ENCODE assay signal across 19 cellular contexts in genomic region chr1:167681024-167681423, GRCh38. TPM values are rescaled to one million over a fixed set of nuclear protein-coding genes. Genes with fewer than 3 reads are reported as not detected.
DNase-seq lines count a peak whose midpoint lies in the region; ATAC-seq, FAIRE-seq and TF ChIP-seq lines count a peak whose summit lies in the region.
"Had no signal": no experiment of that assay in that cellular context is flagged by ENCODE, and none has a peak within 500 bp of the region (broad histone marks: within the 10 kb centered on the region; RNA-seq: fewer than 3 reads in every experiment).

No MANE protein-coding gene starts in this region.

- peak; percentile 16 for FAIRE-seq in GM12891 (lab: Jason Lieb, UNC)
- FAIRE-seq: endometrium, GM19239, HTR-8/SVneo had no signal

- H3K27ac Mint-ChIP-seq in stimulated activated naive CD8-positive, alpha-beta T cell treated with anti-CD3 and anti-CD28 coated beads, Interleukin-15, amount 100 ng/mL, for 72 hours = peak overlapping the region; percentile 38 to 75

- H3K9me3 ChIP-seq in breast epithelium (no peaks in the 10 kb centered on the region), mammary epithelial cell (replicated peaks; ENCODE audit: insufficient read depth, low read length) (no peaks in the 10 kb centered on the region)
- H3K9me3 ChIP-seq: prostate gland had no signal

- dilution Hi-C loops in mammary epithelial cell (cut with HindIII; ENCODE audit: low sequenced_read_pairs) = loop anchor here (5.0 kb wide), 1 partner anchor 74 kb away; no protein-coding TSS in a partner anchor

- H3K4me2 ChIP-seq in mammary epithelial cell (ENCODE audit: insufficient read depth, low read depth, low read length) = no peak overlapping the region
- H3K4me2 ChIP-seq: PC-9 had no signal

- 64% methylated on average over 3 of the region's 3 CpGs for WGBS in mammary epithelial cell (ENCODE audit: low coverage, missing lambda C conversion rate)

- no peak overlapping the region for H3K4me3 Mint-ChIP-seq in stimulated activated naive CD8-positive, alpha-beta T cell treated with anti-CD3 and anti-CD28 coated beads, Interleukin-15, amount 100 ng/mL, for 72 hours
- H3K4me3 Mint-ChIP-seq: naive thymus-derived CD8-positive, alpha-beta T cell had no signal

- H3K4me3 ChIP-seq in breast epithelium (no peak overlapping the region), mammary epithelial cell (replicated peaks in 1 of 3; ENCODE audit: insufficient read depth in 1 of 3, low read depth in 2 of 3, low read length in 3 of 3) (no peak overlapping the region), dorsolateral prefrontal cortex (no peak overlapping the region)
- H3K4me3 ChIP-seq: PC-9, prostate gland had no signal

- TF ChIP-seq CTCF in breast epithelium (IDR thresholded peaks at IDR 0.05) (no peak), mammary epithelial cell (conservative IDR thresholded peaks at IDR 0.05 in 1 of 2, IDR thresholded peaks at IDR 0.05 in 1 of 2; ENCODE audit: extremely low read depth in 1 of 2, insufficient read depth in 1 of 2, low read depth in 1 of 2, low read length in 2 of 2) (no peak), dorsolateral prefrontal cortex (IDR thresholded peaks at IDR 0.05 in 54 of 56, conservative IDR thresholded peaks at IDR 0.05 in 2 of 56; ENCODE audit: low read depth in 1 of 56, partially characterized antibody in 56 of 56) (no peak)

- peaks cover 12% of the 10 kb centered on the region for H3K4me1 Mint-ChIP-seq in stimulated activated naive CD8-positive, alpha-beta T cell treated with anti-CD3 and anti-CD28 coated beads, Interleukin-15, amount 100 ng/mL, for 72 hours

- peak overlapping the region; percentile 50 to 74 for H3K27ac ChIP-seq in breast epithelium
- H3K27ac ChIP-seq in mammary epithelial cell (ENCODE audit: insufficient read depth, low read depth, low read length) = no peak overlapping the region
- peak overlapping the region in 31 of 59 donors; percentile 3 to 57 (median 28) for H3K27ac ChIP-seq in dorsolateral prefrontal cortex
- H3K27ac ChIP-seq: PC-9, prostate gland had no signal

- no peaks in the 10 kb centered on the region for H3K27me3 ChIP-seq in breast epithelium
- no peaks in the 10 kb centered on the region for H3K27me3 ChIP-seq in mammary epithelial cell (ENCODE audit: insufficient read depth, low read length)
- no peaks in the 10 kb centered on the region for H3K27me3 ChIP-seq in dorsolateral prefrontal cortex

- BruUV-seq in mammary epithelial cell (replicated peaks; lab: Mats Ljungman, UMichigan) = no TSS peak

- no peaks in the 10 kb centered on the region for H3K79me2 ChIP-seq in mammary epithelial cell (ENCODE audit: insufficient read depth, low read length)

- no peak overlapping the region for H3K9ac ChIP-seq in mammary epithelial cell (ENCODE audit: insufficient read depth, low read length)

- DNase-seq in breast epithelium (ENCODE audit: low spot score in 2 of 2) (no peak), mammary epithelial cell (no peak), GM12891 (ENCODE audit: insufficient read length, low spot score) (no peak), dorsolateral prefrontal cortex (no peak), NCI-H2196 (lab: John Stamatoyannopoulos, UW; ENCODE audit: unreplicated experiment) (no peak), DMS153 (lab: John Stamatoyannopoulos, UW) (no peak)
- no peak for DNase-seq in stimulated activated naive CD8-positive, alpha-beta T cell treated with anti-CD3 and anti-CD28 coated beads, Interleukin-15, amount 100 ng/mL, for 72 hours
- DNase-seq in activated effector memory CD4-positive, alpha-beta T cell treated with anti-CD3 and anti-CD28 coated beads, Interleukin-2, amount 50 U/mL, for 16 hours = no peak
- DNase-seq: activated CD4-positive, alpha-beta T cell treated with anti-CD3 and anti-CD28 coated beads for 48 hours; activated T-cell treated with anti-CD3 and anti-CD28 coated beads, Interleukin-2, amount 50 U/mL, for 1 hour; amygdala; HCEC 1CT; naive thymus-derived CD8-positive, alpha-beta T cell; NCI-H510A had no signal

- H3K27me3 Mint-ChIP-seq in stimulated activated naive CD8-positive, alpha-beta T cell treated with anti-CD3 and anti-CD28 coated beads, Interleukin-15, amount 100 ng/mL, for 72 hours = no peaks in the 10 kb centered on the region
- H3K27me3 Mint-ChIP-seq: naive thymus-derived CD8-positive, alpha-beta T cell had no signal

- H3K4me1 ChIP-seq in breast epithelium (no peaks in the 10 kb centered on the region), mammary epithelial cell (ENCODE audit: insufficient read depth, low read length) (peaks cover 20% of the 10 kb centered on the region)

- no peaks in the 10 kb centered on the region for H4K20me1 ChIP-seq in mammary epithelial cell (ENCODE audit: insufficient read depth, low read length)

- in situ Hi-C loops in mammary epithelial cell (cut with MboI; ENCODE audit: low sequenced_read_pairs in 2 of 2) = loop anchor here in 1 of 2 donors (25.0 kb wide), 3 partner anchors 119 to 419 kb away; partner anchors contain the start of gene CREG1

- intact Hi-C loops in breast epithelium (cut with DNase I; ENCODE audit: low total_unique reads) = no loop called here
- intact Hi-C loops in mammary epithelial cell (cut with micrococcal nuclease) = no loop called here
- intact Hi-C loops in dorsolateral prefrontal cortex (cut with DNase I) = loop anchor here in 1 of 2 donors (10.0 kb wide), 1 partner anchor 616 kb away; no protein-coding TSS in a partner anchor

- ATAC-seq in stimulated activated naive CD8-positive, alpha-beta T cell treated with anti-CD3 and anti-CD28 coated beads, Interleukin-15, amount 100 ng/mL, for 72 hours = no peak
- ATAC-seq: naive thymus-derived CD8-positive, alpha-beta T cell had no signal

- no peaks in the 10 kb centered on the region for H3K9me3 Mint-ChIP-seq in stimulated activated naive CD8-positive, alpha-beta T cell treated with anti-CD3 and anti-CD28 coated beads, Interleukin-15, amount 100 ng/mL, for 72 hours
- H3K9me3 Mint-ChIP-seq: naive thymus-derived CD8-positive, alpha-beta T cell had no signal

- H2AFZ ChIP-seq in mammary epithelial cell (ENCODE audit: low read depth, low read length) = no peak overlapping the region
- H2AFZ ChIP-seq: PC-9 had no signal

- CTCF ChIA-PET in mammary epithelial cell (lab: Charles Lee; ENCODE audit: low non-redundant PET) = no interaction called here

- no peaks in the 10 kb centered on the region for H3K36me3 ChIP-seq in breast epithelium
- no peaks in the 10 kb centered on the region for H3K36me3 ChIP-seq in mammary epithelial cell (ENCODE audit: insufficient read depth, low read length)
- H3K36me3 ChIP-seq: prostate gland had no signal

- TF ChIP-seq POLR2A in breast epithelium (IDR thresholded peaks at IDR 0.05) (no peak), GM12891 (IDR thresholded peaks at IDR 0.05; ENCODE audit: low read depth, low read length) (no peak)

TF ChIP-seq in GM12891, 5 proteins besides CTCF, POLR2A, EP300 and RAD21:
- TF ChIP-seq POLR2AphosphoS5 (IDR thresholded peaks at IDR 0.05; ENCODE audit: low read depth, low read length) (no peak), TAF1 (IDR thresholded peaks at IDR 0.05; ENCODE audit: low read depth, low read length) (no peak), SPI1 (IDR thresholded peaks at IDR 0.05; ENCODE audit: low read depth, low read length) (no peak), PAX5 (IDR thresholded peaks at IDR 0.05; ENCODE audit: insufficient read depth, low read length, severe bottlenecking) (no peak), POU2F2 (IDR thresholded peaks at IDR 0.05; ENCODE audit: low read depth, low read length) (no peak)

RNA-seq across cellular contexts. Expression of gene MPZL1, which starts 40.8 kb away (rescaled TPM):
- total RNA-seq in breast epithelium (10 to 100 TPM; 43.5 to 86.8 (median 86.2) TPM), mammary epithelial cell (100 to 1,000 TPM; 148 to 227 TPM), dorsolateral prefrontal cortex (10 to 100 TPM; 23.8 to 52.3 (median 34.9) TPM)
- 107 TPM for polyA plus RNA-seq in mammary epithelial cell
- polyA minus RNA-seq in mammary epithelial cell = 148 TPM
- polyA plus RNA-seq in GM12891 (2012; ENCODE audit: low read depth, missing spikeins) = 15.6 TPM

RNA-seq across cellular contexts. Expression of gene RCSD1, which starts 51.0 kb away (rescaled TPM):
- total RNA-seq in breast epithelium = 10 to 100 TPM; 11.5 to 29.0 (median 12.0) TPM
- 1 to 10 TPM in 1 of 2 donors, under 1 TPM in 1; 0.82 to 4.0 TPM for total RNA-seq in mammary epithelial cell
- polyA plus RNA-seq in mammary epithelial cell = 3.1 TPM
- polyA minus RNA-seq in mammary epithelial cell = not detected
- 60.0 TPM for polyA plus RNA-seq in GM12891 (2012; ENCODE audit: low read depth, missing spikeins)
- total RNA-seq in dorsolateral prefrontal cortex = 10 to 100 TPM in 19 of 120 experiments, 1 to 10 TPM in 101; 4.1 to 14.4 (median 8.1) TPM
- total RNA-seq: PC-9 had no signal
